In genomic region chr11:16891964-16892363, GRCh38 we compare ENCODE assay signal across 14 cellular contexts.
DNase-seq lines count a peak whose midpoint lies in the region; ATAC-seq and TF ChIP-seq lines count a peak whose summit lies in the region.
"Had no signal": no experiment of that assay in that cellular context is flagged by ENCODE, and none has a peak within 500 bp of the region (broad histone marks: within the 10 kb centered on the region; RNA-seq: fewer than 3 reads in every experiment).

No MANE protein-coding gene starts in this region.

- no peaks in the 10 kb centered on the region for H4K20me1 ChIP-seq in IMR-90 (ENCODE audit: insufficient read depth, low read length)
- H4K20me1 ChIP-seq: BLaER1 had no signal

- no peak overlapping the region for H2AK9ac ChIP-seq in IMR-90 (replicated peaks; ENCODE audit: low read depth, low read length, poor library complexity)

- no peaks in the 10 kb centered on the region for H3K9me1 ChIP-seq in IMR-90 (ENCODE audit: insufficient read depth, low read length)

- in situ Hi-C loops in IMR-90 (cut with MboI; ENCODE audit: low sequenced_read_pairs) (no loop called here), brain microvascular endothelial cell (cut with HindIII; ENCODE audit: low pct_ligation_motif_present, low sequenced_read_pairs) (no loop called here)

- TF ChIP-seq POLR2A in IMR-90 (IDR thresholded peaks at IDR 0.05; ENCODE audit: low read depth, low read length) (no peak), thyroid gland (IDR thresholded peaks at IDR 0.05) (no peak)

- H3K4me3 ChIP-seq in AG10803 (ENCODE audit: low read length) (no peak overlapping the region), IMR-90 (ENCODE audit: insufficient read depth, low read depth, low read length) (no peak overlapping the region), brain microvascular endothelial cell (ENCODE audit: low read depth, low read length) (no peak overlapping the region), thyroid gland (replicated peaks in 1 of 3) (no peak overlapping the region), endodermal cell (ENCODE audit: low read length) (no peak overlapping the region)
- no peak overlapping the region for H3K4me3 ChIP-seq in effector memory CD4-positive, alpha-beta T cell (ENCODE audit: insufficient read depth, low read depth, low read length, poor library complexity, severe bottlenecking)
- H3K4me3 ChIP-seq: BLaER1, prostate gland had no signal

- no peak overlapping the region for H3K14ac ChIP-seq in IMR-90 (replicated peaks; ENCODE audit: low read depth, low read length)

- no peak overlapping the region for H2BK15ac ChIP-seq in IMR-90 (ENCODE audit: low read depth, low read length)

- no peak overlapping the region for H3K56ac ChIP-seq in IMR-90 (ENCODE audit: extremely low read depth, insufficient read depth, low read length)

- no peak overlapping the region for H3K18ac ChIP-seq in IMR-90 (ENCODE audit: low read depth, low read length)

- H3K9me3 Mint-ChIP-seq in endodermal cell: peaks cover 21% of the 10 kb centered on the region

- no peaks in the 10 kb centered on the region for H3K4me1 ChIP-seq in IMR-90 (ENCODE audit: control insufficient read depth, insufficient read depth, low read length)
- H3K4me1 ChIP-seq in thyroid gland: peaks cover 21 to 45% of the 10 kb centered on the region in 2 donors
- no peaks in the 10 kb centered on the region for H3K4me1 ChIP-seq in effector memory CD4-positive, alpha-beta T cell (ENCODE audit: control insufficient read depth, insufficient read depth, low read length, poor library complexity, severe bottlenecking)
- peaks cover 5% of the 10 kb centered on the region for H3K4me1 ChIP-seq in endodermal cell (ENCODE audit: control insufficient read depth, insufficient read depth, low read length)
- H3K4me1 ChIP-seq: prostate gland had no signal

- peak; percentile 88 for DNase-seq in AG10803 (ENCODE audit: low read depth)
- DNase-seq in IMR-90: peak; percentile 70
- peak; percentile 62 for DNase-seq in brain microvascular endothelial cell
- peak; percentile 27 for DNase-seq in kidney glomerular epithelial cell (lab: John Stamatoyannopoulos, UW)
- no peak for DNase-seq in thyroid gland
- DNase-seq in effector memory CD4-positive, alpha-beta T cell: no peak
- no peak for DNase-seq in endodermal cell
- no peak for DNase-seq in NOMO-1 (lab: John Stamatoyannopoulos, UW; ENCODE audit: unreplicated experiment in 2 of 2)
- DNase-seq: activated T-cell treated with anti-CD3 and anti-CD28 coated beads, Interleukin-2, amount 50 U/mL, for 24 hours; H9; stimulated activated CD4-positive, alpha-beta T cell treated with anti-CD3 and anti-CD28 coated beads, Interleukin-1b, Interleukin-23, amount 100 ng/mL, for 48 hours; T-cell had no signal

- H3K4me3 Mint-ChIP-seq in endodermal cell: no peak overlapping the region
- H3K4me3 Mint-ChIP-seq: activated T-cell treated with anti-CD3 and anti-CD28 coated beads, Interleukin-2, amount 50 U/mL, for 24 hours; H9; T-cell had no signal

- no TSS peak for BruUV-seq in IMR-90 (replicated peaks; lab: Mats Ljungman, UMichigan)

- H3K9ac ChIP-seq in IMR-90 (ENCODE audit: low read depth, low read length) (no peak overlapping the region), endodermal cell (ENCODE audit: extremely low read depth, low read length, poor library complexity, severe bottlenecking) (no peak overlapping the region)
- H3K9ac ChIP-seq: BLaER1 had no signal

- WGBS in IMR-90 (ENCODE audit: extremely low coverage in 2 of 2, insufficient read length in 1 of 2), 2 experiments: no CpG with 5 or more reads among the region's 1 CpG
- 70 to 73% methylated on average over 1 of the region's 1 CpG for WGBS in thyroid gland, 2 donors
- WGBS in endodermal cell (ENCODE audit: insufficient coverage in 1 of 2, insufficient read length in 1 of 2), 2 experiments: 97 to 100% methylated on average over 1 of the region's 1 CpG

- H2AK5ac ChIP-seq in IMR-90 (ENCODE audit: low read depth, low read length): no peak overlapping the region

- no peak overlapping the region for H4K91ac ChIP-seq in IMR-90 (ENCODE audit: insufficient read depth, low read depth, low read length)

- dilution Hi-C loops in IMR-90 (cut with HindIII; ENCODE audit: low sequenced_read_pairs, unreplicated experiment): no loop called here

- TF ChIP-seq RAD21 in IMR-90 (IDR thresholded peaks at IDR 0.05; ENCODE audit: low read length): no peak

- H2BK120ac ChIP-seq in IMR-90 (ENCODE audit: low read depth, low read length): no peak overlapping the region

- POLR2A ChIA-PET in IMR-90 (lab: Charles Lee; ENCODE audit: unreplicated experiment): no interaction called here

- H4K5ac ChIP-seq in IMR-90 (ENCODE audit: low read depth, low read length): no peak overlapping the region

- H3K36me3 Mint-ChIP-seq in endodermal cell (ENCODE audit: low read depth): peaks cover 7% of the 10 kb centered on the region

- H2BK5ac ChIP-seq in IMR-90 (ENCODE audit: low read depth, low read length, poor library complexity, severe bottlenecking): no peak overlapping the region

- no peak overlapping the region for H3K27ac ChIP-seq in IMR-90 (ENCODE audit: insufficient read depth, low read length)
- H3K27ac ChIP-seq in brain microvascular endothelial cell: peak overlapping the region; percentile 6
- H3K27ac ChIP-seq in thyroid gland: no peak overlapping the region
- H3K27ac ChIP-seq in effector memory CD4-positive, alpha-beta T cell (ENCODE audit: insufficient read depth, low read length, poor library complexity, severe bottlenecking): no peak overlapping the region
- no peak overlapping the region for H3K27ac ChIP-seq in endodermal cell (ENCODE audit: low read depth, low read length)
- H3K27ac ChIP-seq: BLaER1, prostate gland had no signal

- ATAC-seq in IMR-90 (ENCODE audit: low read depth): peak; percentile 66
- ATAC-seq: T-cell had no signal

- no peak overlapping the region for H2BK20ac ChIP-seq in IMR-90 (ENCODE audit: low read depth, low read length)

- CTCF ChIA-PET in IMR-90 (lab: Yijun Ruan, JAX): no interaction called here

- peak overlapping the region in 1 of 2 experiments; percentile 10; a peak in 1 of 4 replicates for H4K8ac ChIP-seq in IMR-90 (ENCODE audit: low read depth in 2 of 2, low read length in 2 of 2)

- no peak overlapping the region for H3K4ac ChIP-seq in IMR-90 (ENCODE audit: low read depth, low read length)

- no peak overlapping the region for H3K27ac Mint-ChIP-seq in endodermal cell
- H3K27ac Mint-ChIP-seq: activated T-cell treated with anti-CD3 and anti-CD28 coated beads, Interleukin-2, amount 50 U/mL, for 24 hours; H9; T-cell had no signal

- H3K27me3 ChIP-seq in IMR-90 (ENCODE audit: control insufficient read depth, insufficient read depth, low read length): no peaks in the 10 kb centered on the region; the same call in 1 of the 2 replicates
- no peaks in the 10 kb centered on the region for H3K27me3 ChIP-seq in brain microvascular endothelial cell (replicated peaks)
- H3K27me3 ChIP-seq in thyroid gland: no peaks in the 10 kb centered on the region
- H3K27me3 ChIP-seq in effector memory CD4-positive, alpha-beta T cell (replicated peaks; ENCODE audit: control insufficient read depth, insufficient read depth, low read length, poor library complexity, severe bottlenecking): no peaks in the 10 kb centered on the region
- H3K27me3 ChIP-seq in endodermal cell (ENCODE audit: control insufficient read depth, insufficient read depth, low read length, poor library complexity, severe bottlenecking): no peaks in the 10 kb centered on the region
- H3K27me3 ChIP-seq: BLaER1 had no signal

- H3K4me2 ChIP-seq in IMR-90 (ENCODE audit: low read depth, low read length): no peak overlapping the region
- H3K4me2 ChIP-seq: BLaER1 had no signal

- H3K4me1 Mint-ChIP-seq in endodermal cell: peaks cover 49% of the 10 kb centered on the region

- no peak overlapping the region for H2AFZ ChIP-seq in IMR-90 (replicated peaks; ENCODE audit: low read length, poor library complexity)

- intact Hi-C loops in IMR-90 (cut with micrococcal nuclease) (no loop called here), thyroid gland (cut with DNase I) (no loop called here)

- H3K9me3 ChIP-seq in IMR-90 (ENCODE audit: control insufficient read depth, insufficient read depth, low read length) (no peaks in the 10 kb centered on the region), thyroid gland (no peaks in the 10 kb centered on the region), endodermal cell (ENCODE audit: control insufficient read depth, low read length) (peaks cover 13% of the 10 kb centered on the region)
- no peaks in the 10 kb centered on the region for H3K9me3 ChIP-seq in effector memory CD4-positive, alpha-beta T cell (ENCODE audit: control insufficient read depth, low read length)
- H3K9me3 ChIP-seq: prostate gland had no signal

- peaks cover 15% of the 10 kb centered on the region for H3K27me3 Mint-ChIP-seq in endodermal cell (ENCODE audit: insufficient read depth)

- H3K79me1 ChIP-seq in IMR-90 (ENCODE audit: low read depth in 1 of 2, low read length in 2 of 2): no peaks in the 10 kb centered on the region

- H3K23ac ChIP-seq in IMR-90 (ENCODE audit: low read depth, low read length): no peak overlapping the region

- TF ChIP-seq CTCF in AG10803 (conservative IDR thresholded peaks at IDR 0.05; ENCODE audit: low read length): no peak
- no peak for TF ChIP-seq CTCF in IMR-90 (conservative IDR thresholded peaks at IDR 0.05; ENCODE audit: low read depth, low read length)
- TF ChIP-seq CTCF in brain microvascular endothelial cell (IDR thresholded peaks at IDR 0.05; ENCODE audit: low read depth, low read length, missing control alignments): no peak
- TF ChIP-seq CTCF in thyroid gland (IDR thresholded peaks at IDR 0.05): no peak
- TF ChIP-seq CTCF in endodermal cell (conservative IDR thresholded peaks at IDR 0.05): no peak

- H3K36me3 ChIP-seq in IMR-90 (ENCODE audit: control insufficient read depth, insufficient read depth, low read length): no peaks in the 10 kb centered on the region
- no peaks in the 10 kb centered on the region for H3K36me3 ChIP-seq in brain microvascular endothelial cell (replicated peaks)
- H3K36me3 ChIP-seq in thyroid gland: no peaks in the 10 kb centered on the region
- H3K36me3 ChIP-seq in effector memory CD4-positive, alpha-beta T cell (ENCODE audit: control insufficient read depth, insufficient read depth, low read length): no peaks in the 10 kb centered on the region
- no peaks in the 10 kb centered on the region for H3K36me3 ChIP-seq in endodermal cell (ENCODE audit: control insufficient read depth, insufficient read depth, low read length)
- H3K36me3 ChIP-seq: BLaER1, prostate gland had no signal

TF ChIP-seq in IMR-90, 13 proteins besides CTCF, POLR2A, EP300 and RAD21:
- no peak for TF ChIP-seq NFE2L2 (IDR thresholded peaks at IDR 0.05; ENCODE audit: low read depth, low read length)
- TF ChIP-seq SMC3 (IDR thresholded peaks at IDR 0.05; ENCODE audit: low read depth, low read length): no peak
- TF ChIP-seq RFX5 (IDR thresholded peaks at IDR 0.05; ENCODE audit: low read depth, low read length): no peak
- TF ChIP-seq BHLHE40 (IDR thresholded peaks at IDR 0.05; ENCODE audit: low read depth, low read length): peak; percentile 33; the same call in 1 of the 2 replicates

Comparison
In these comparisons a context has a peak if more than half of its experiments do, and no peak if none do; other contexts are left out.
1. DNase-seq: peak in AG10803 (single experiment), IMR-90 (single experiment), brain microvascular endothelial cell (single experiment) and kidney glomerular epithelial cell (single experiment); none in thyroid gland (0 of 2), effector memory CD4-positive, alpha-beta T cell (0 of 3), endodermal cell (single experiment) and NOMO-1 (0 of 2).